1 cellular context compared by ENCODE assay signal in genomic region chr17:32127156-32127897, GRCh38.
TF ChIP-seq lines count a peak whose summit lies in the region.

No MANE protein-coding gene starts in this region.

TF ChIP-seq in K562, 482 proteins besides CTCF, POLR2A, EP300 and RAD21 (continued from another document and continues in another):
- no peak for TF ChIP-seq ATF3 (IDR thresholded peaks at IDR 0.05)
- TF ChIP-seq ATF3 (CRISPR knock-in tag; conservative IDR thresholded peaks at IDR 0.05), result peak; percentile 53; the same call in 1 of the 2 replicates
- peak; percentile 43; the same call in 1 of the 2 replicates for TF ChIP-seq SMARCA4 (IDR thresholded peaks at IDR 0.05)
- TF ChIP-seq FOXK2 (conservative IDR thresholded peaks at IDR 0.05 in 1 of 2, IDR thresholded peaks at IDR 0.05 in 1 of 2; ENCODE audit: low read depth in 2 of 2), result peak in 1 of 2 experiments; percentile 38; a peak in 1 of 4 replicates
- TF ChIP-seq SLC30A9 (CRISPR knock-in tag; IDR thresholded peaks at IDR 0.05), result no peak
- no peak for TF ChIP-seq HDGF (IDR thresholded peaks at IDR 0.05)
- no peak for TF ChIP-seq ZKSCAN3 (CRISPR knock-in tag; IDR thresholded peaks at IDR 0.05)
- no peak for TF ChIP-seq HSF4 (CRISPR knock-in tag; IDR thresholded peaks at IDR 0.05; ENCODE audit: borderline replicate concordance)
- TF ChIP-seq ZNF224 (CRISPR knock-in tag; IDR thresholded peaks at IDR 0.05), result no peak
- TF ChIP-seq MAZ (CRISPR knock-in tag; conservative IDR thresholded peaks at IDR 0.05 in 1 of 2, IDR thresholded peaks at IDR 0.05 in 1 of 2), result peak; percentile 59 to 83
- no peak for TF ChIP-seq CHD7 (IDR thresholded peaks at IDR 0.05; ENCODE audit: low read depth, low read length)
- TF ChIP-seq YY1 (IDR thresholded peaks at IDR 0.05; ENCODE audit: borderline replicate concordance in 1 of 3, control insufficient read depth in 1 of 3, extremely low read depth in 1 of 3, insufficient read depth in 3 of 3, insufficient read length in 1 of 3, insufficient replicate concordance in 2 of 3, low read depth in 1 of 3, low read length in 2 of 3), result peak in 1 of 3 experiments; percentile 3
- TF ChIP-seq GTF2A2 (tag; IDR thresholded peaks at IDR 0.05), result no peak
- no peak for TF ChIP-seq ZNF785 (CRISPR knock-in tag; IDR thresholded peaks at IDR 0.05)
- no peak for TF ChIP-seq DPF2 (IDR thresholded peaks at IDR 0.05)
- TF ChIP-seq SUPT5H (IDR thresholded peaks at IDR 0.05), result peak; percentile 61
- TF ChIP-seq RBFOX2 (IDR thresholded peaks at IDR 0.05; ENCODE audit: low read depth, low read length), result peak; percentile 79
- TF ChIP-seq ZNF217 (CRISPR knock-in tag; IDR thresholded peaks at IDR 0.05), result no peak
- TF ChIP-seq SRSF1 (IDR thresholded peaks at IDR 0.05; ENCODE audit: low read depth, low read length), result no peak
- no peak for TF ChIP-seq MBD1 (CRISPR knock-in tag; IDR thresholded peaks at IDR 0.05)
- TF ChIP-seq HMBOX1 (IDR thresholded peaks at IDR 0.05), result no peak
- TF ChIP-seq UBTF (IDR thresholded peaks at IDR 0.05; ENCODE audit: borderline replicate concordance in 1 of 2, low read depth in 2 of 2, low read length in 2 of 2), result peak; percentile 29 to 85; a peak in 2 of 4 replicates
- peak; percentile 59 for TF ChIP-seq ETV1 (tag; conservative IDR thresholded peaks at IDR 0.05; ENCODE audit: low read depth)
- no peak for TF ChIP-seq CREB5 (CRISPR knock-in tag; IDR thresholded peaks at IDR 0.05)
- 0 out of 4 replicates have a peak, but pooled peaks of 1 of the 2 experiments have one; percentile 46 for TF ChIP-seq RCOR1 (IDR thresholded peaks at IDR 0.05; ENCODE audit: borderline replicate concordance in 1 of 2, low read depth in 2 of 2, low read length in 2 of 2)
- TF ChIP-seq HDAC2 (IDR thresholded peaks at IDR 0.05), result peak; percentile 78
- no peak for TF ChIP-seq CBFA2T3 (IDR thresholded peaks at IDR 0.05)
- peak; percentile 43; the same call in 1 of the 2 replicates for TF ChIP-seq GABPB1 (CRISPR knock-in tag; IDR thresholded peaks at IDR 0.05)
- TF ChIP-seq HDAC1 (IDR thresholded peaks at IDR 0.05), result peak in 1 of 2 experiments; percentile 65; a peak in 1 of 4 replicates
- TF ChIP-seq CEBPB (tag; IDR thresholded peaks at IDR 0.05), result no peak
- no peak for TF ChIP-seq FOXM1 (IDR thresholded peaks at IDR 0.05; ENCODE audit: low read depth)
- TF ChIP-seq FOXM1 (CRISPR knock-in tag; IDR thresholded peaks at IDR 0.05; ENCODE audit: low read depth), result no peak
- TF ChIP-seq ESRRA (IDR thresholded peaks at IDR 0.05; ENCODE audit: borderline replicate concordance, low read depth), result 0 out of 2 replicates have a peak, but pooled peaks have one; percentile 39
- TF ChIP-seq HMGN3 (IDR thresholded peaks at IDR 0.05; ENCODE audit: borderline replicate concordance, extremely low read depth, insufficient read length, low read depth, low read length), result peak; percentile 64
- TF ChIP-seq NFE2 (IDR thresholded peaks at IDR 0.05; ENCODE audit: low read depth), result 0 out of 2 replicates have a peak, but pooled peaks have one; percentile 13
- TF ChIP-seq RBM39 (optimal IDR thresholded peaks at IDR 0.05; ENCODE audit: low read depth, low read length), result no peak
- TF ChIP-seq NFRKB (IDR thresholded peaks at IDR 0.05; ENCODE audit: low read depth), result 0 out of 2 replicates have a peak, but pooled peaks have one; percentile 51
- no peak for TF ChIP-seq NFIC (IDR thresholded peaks at IDR 0.05)
- TF ChIP-seq ZNF174 (CRISPR knock-in tag; IDR thresholded peaks at IDR 0.05), result no peak
- TF ChIP-seq TAF1 (IDR thresholded peaks at IDR 0.05; ENCODE audit: control insufficient read depth, extremely low read depth, insufficient read depth, low read length, severe bottlenecking), result peak; percentile 40
- TF ChIP-seq ARID3A (IDR thresholded peaks at IDR 0.05; ENCODE audit: borderline replicate concordance, low read depth, low read length), result no peak
- no peak for TF ChIP-seq MLX (CRISPR knock-in tag; conservative IDR thresholded peaks at IDR 0.05)
